1 cellular context compared by ENCODE assay signal in the genomic region with DNA sequence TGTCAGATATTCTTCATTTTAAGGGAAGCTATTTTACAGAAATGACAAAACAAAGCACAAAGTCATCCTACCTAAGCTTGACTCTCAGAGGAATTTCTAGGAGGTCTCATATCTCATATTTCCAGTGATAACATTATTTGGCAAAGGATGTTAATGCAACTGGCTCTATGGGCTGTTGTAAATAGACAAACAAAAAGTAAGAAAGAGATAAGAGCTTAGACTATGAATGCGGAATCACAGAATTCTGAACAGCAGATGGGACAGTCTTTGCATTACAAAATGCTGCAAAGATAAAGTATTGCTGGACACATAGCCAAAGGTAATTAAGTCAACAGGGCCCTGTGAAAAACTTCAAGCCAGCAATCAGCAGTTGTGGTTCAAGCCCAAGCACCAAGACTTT.
A peak's percentile ranks its signal among the peaks of the same experiment; 100 is the strongest.
TF ChIP-seq lines count a peak whose summit lies in the region.

No MANE protein-coding gene starts in this region.

TF ChIP-seq in GM12878, 131 proteins besides CTCF, POLR2A, EP300 and RAD21:
- no peak for TF ChIP-seq SREBF1 (IDR thresholded peaks at IDR 0.05; ENCODE audit: low read length)
- no peak for TF ChIP-seq NR2C1 (IDR thresholded peaks at IDR 0.05)
- TF ChIP-seq, protein P1, sequence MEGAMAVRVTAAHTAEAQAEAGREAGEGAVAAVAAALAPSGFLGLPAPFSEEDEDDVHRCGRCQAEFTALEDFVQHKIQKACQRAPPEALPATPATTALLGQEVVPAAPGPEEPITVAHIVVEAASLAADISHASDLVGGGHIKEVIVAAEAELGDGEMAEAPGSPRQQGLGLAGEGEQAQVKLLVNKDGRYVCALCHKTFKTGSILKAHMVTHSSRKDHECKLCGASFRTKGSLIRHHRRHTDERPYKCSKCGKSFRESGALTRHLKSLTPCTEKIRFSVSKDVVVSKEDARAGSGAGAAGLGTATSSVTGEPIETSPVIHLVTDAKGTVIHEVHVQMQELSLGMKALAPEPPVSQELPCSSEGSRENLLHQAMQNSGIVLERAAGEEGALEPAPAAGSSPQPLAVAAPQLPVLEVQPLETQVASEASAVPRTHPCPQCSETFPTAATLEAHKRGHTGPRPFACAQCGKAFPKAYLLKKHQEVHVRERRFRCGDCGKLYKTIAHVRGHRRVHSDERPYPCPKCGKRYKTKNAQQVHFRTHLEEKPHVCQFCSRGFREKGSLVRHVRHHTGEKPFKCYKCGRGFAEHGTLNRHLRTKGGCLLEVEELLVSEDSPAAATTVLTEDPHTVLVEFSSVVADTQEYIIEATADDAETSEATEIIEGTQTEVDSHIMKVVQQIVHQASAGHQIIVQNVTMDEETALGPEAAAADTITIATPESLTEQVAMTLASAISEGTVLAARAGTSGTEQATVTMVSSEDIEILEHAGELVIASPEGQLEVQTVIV (IDR thresholded peaks at IDR 0.05; ENCODE audit: borderline replicate concordance, partially characterized antibody) = no peak
- no peak for TF ChIP-seq RELA (IDR thresholded peaks at IDR 0.05; ENCODE audit: borderline replicate concordance, partially characterized antibody)
- no peak for TF ChIP-seq ZNF384 (IDR thresholded peaks at IDR 0.05; ENCODE audit: borderline replicate concordance, low read depth, low read length)
- TF ChIP-seq, protein P2, sequence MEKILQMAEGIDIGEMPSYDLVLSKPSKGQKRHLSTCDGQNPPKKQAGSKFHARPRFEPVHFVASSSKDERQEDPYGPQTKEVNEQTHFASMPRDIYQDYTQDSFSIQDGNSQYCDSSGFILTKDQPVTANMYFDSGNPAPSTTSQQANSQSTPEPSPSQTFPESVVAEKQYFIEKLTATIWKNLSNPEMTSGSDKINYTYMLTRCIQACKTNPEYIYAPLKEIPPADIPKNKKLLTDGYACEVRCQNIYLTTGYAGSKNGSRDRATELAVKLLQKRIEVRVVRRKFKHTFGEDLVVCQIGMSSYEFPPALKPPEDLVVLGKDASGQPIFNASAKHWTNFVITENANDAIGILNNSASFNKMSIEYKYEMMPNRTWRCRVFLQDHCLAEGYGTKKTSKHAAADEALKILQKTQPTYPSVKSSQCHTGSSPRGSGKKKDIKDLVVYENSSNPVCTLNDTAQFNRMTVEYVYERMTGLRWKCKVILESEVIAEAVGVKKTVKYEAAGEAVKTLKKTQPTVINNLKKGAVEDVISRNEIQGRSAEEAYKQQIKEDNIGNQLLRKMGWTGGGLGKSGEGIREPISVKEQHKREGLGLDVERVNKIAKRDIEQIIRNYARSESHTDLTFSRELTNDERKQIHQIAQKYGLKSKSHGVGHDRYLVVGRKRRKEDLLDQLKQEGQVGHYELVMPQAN (conservative IDR thresholded peaks at IDR 0.05) = no peak
- 0 out of 2 replicates have a peak, but pooled peaks have one; percentile 1 for TF ChIP-seq IKZF1 (conservative IDR thresholded peaks at IDR 0.05)
- TF ChIP-seq BMI1 (IDR thresholded peaks at IDR 0.05; ENCODE audit: borderline replicate concordance) = no peak
